In the genomic region with DNA sequence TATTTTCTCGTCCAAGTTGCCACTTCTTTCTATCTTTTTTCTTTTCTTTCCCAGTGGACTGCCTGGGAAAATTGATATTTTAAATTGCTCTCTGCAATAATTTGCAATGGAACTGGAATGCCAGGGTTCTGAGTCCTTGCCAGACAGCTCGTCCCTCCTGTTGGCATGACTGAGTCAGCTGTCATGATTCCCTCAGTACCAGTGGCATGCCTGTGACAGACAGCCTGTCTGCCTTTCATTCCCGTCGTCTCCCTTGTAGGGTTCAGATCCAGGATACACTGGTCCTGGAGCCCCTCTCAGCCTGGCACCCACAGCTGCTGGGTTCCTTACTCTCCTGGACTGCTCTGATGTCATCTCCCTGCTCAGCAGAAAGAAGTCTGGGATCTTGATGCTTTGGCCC, we compare ENCODE assay signal across 22 cellular contexts.
"Had no signal": no experiment of that assay in that cellular context is flagged by ENCODE, and none has a peak within 500 bp of the region (broad histone marks: within the 10 kb centered on the region; RNA-seq: fewer than 3 reads in every experiment).

No MANE protein-coding gene starts in this region.

- H3K4me3 Mint-ChIP-seq: activated B cell treated with CpG ODN at 0.5 μM for 24 hours; activated CD4-positive, alpha-beta memory T cell treated with anti-CD3 and anti-CD28 coated beads for 36 hours; activated CD4-positive, alpha-beta T cell treated with anti-CD3 and anti-CD28 coated beads for 36 hours; activated CD8-positive, alpha-beta memory T cell treated with anti-CD3 and anti-CD28 coated beads, Interleukin-2, amount 10 ng/mL, durations not matched to agents 7 days and 5 days; activated naive CD4-positive, alpha-beta T cell treated with anti-CD3 and anti-CD28 coated beads, Interleukin-2, amount 50 U/mL, for 24 hours; effector memory CD8-positive, alpha-beta T cell; T-helper 17 cell had no signal

- DNase-seq: activated B cell treated with CpG ODN at 0.5 μM for 24 hours; activated CD4-positive, alpha-beta memory T cell treated with anti-CD3 and anti-CD28 coated beads for 36 hours; activated CD4-positive, alpha-beta T cell treated with anti-CD3 and anti-CD28 coated beads for 36 hours; activated CD8-positive, alpha-beta memory T cell treated with anti-CD3 and anti-CD28 coated beads, Interleukin-2, amount 10 ng/mL, durations not matched to agents 7 days and 5 days; activated gamma-delta T cell; activated T-cell treated with anti-CD3 and anti-CD28 coated beads for 4 hours; dermis blood vessel endothelial cell; effector memory CD8-positive, alpha-beta T cell; esophagus squamous epithelium; gastrocnemius medialis; hippocampal formation; left cardiac atrium; midbrain; spleen; stimulated activated CD4-positive, alpha-beta T cell treated with anti-CD3 and anti-CD28 coated beads, Interleukin-4, amount 100 ng/mL, for 1 hour; stimulated activated naive CD8-positive, alpha-beta T cell treated with anti-CD3 and anti-CD28 coated beads, Interleukin-15, Interleukin-2, amounts not matched to agents 100 U/mL and 50 U/mL, for 24 hours; SW 1271; T-helper 17 cell; upper lobe of right lung had no signal

- ATAC-seq: activated CD4-positive, alpha-beta T cell treated with anti-CD3 and anti-CD28 coated beads for 36 hours; activated CD8-positive, alpha-beta memory T cell treated with anti-CD3 and anti-CD28 coated beads, Interleukin-2, amount 10 ng/mL, durations not matched to agents 7 days and 5 days; effector memory CD8-positive, alpha-beta T cell; gastrocnemius medialis; left cardiac atrium; stimulated activated naive CD8-positive, alpha-beta T cell treated with anti-CD3 and anti-CD28 coated beads, Interleukin-15, Interleukin-2, amounts not matched to agents 100 U/mL and 50 U/mL, for 24 hours; T-helper 17 cell; upper lobe of right lung had no signal

- H3K9me3 ChIP-seq: esophagus squamous epithelium, gastrocnemius medialis, spleen, upper lobe of right lung had no signal

- H3K4me1 Mint-ChIP-seq: activated B cell treated with CpG ODN at 0.5 μM for 24 hours; activated CD4-positive, alpha-beta T cell treated with anti-CD3 and anti-CD28 coated beads for 36 hours; activated CD8-positive, alpha-beta memory T cell treated with anti-CD3 and anti-CD28 coated beads, Interleukin-2, amount 10 ng/mL, durations not matched to agents 7 days and 5 days; activated naive CD4-positive, alpha-beta T cell treated with anti-CD3 and anti-CD28 coated beads, Interleukin-2, amount 50 U/mL, for 24 hours; T-helper 17 cell had no signal

- H3K4me3 ChIP-seq: esophagus squamous epithelium, gastrocnemius medialis, SK-N-MC, spleen, upper lobe of right lung had no signal

- H3K4me1 ChIP-seq: esophagus squamous epithelium, gastrocnemius medialis, spleen, upper lobe of right lung had no signal

- H3K27me3 Mint-ChIP-seq: activated B cell treated with CpG ODN at 0.5 μM for 24 hours; activated CD4-positive, alpha-beta memory T cell treated with anti-CD3 and anti-CD28 coated beads for 36 hours; activated CD4-positive, alpha-beta T cell treated with anti-CD3 and anti-CD28 coated beads for 36 hours; activated CD8-positive, alpha-beta memory T cell treated with anti-CD3 and anti-CD28 coated beads, Interleukin-2, amount 10 ng/mL, durations not matched to agents 7 days and 5 days; activated naive CD4-positive, alpha-beta T cell treated with anti-CD3 and anti-CD28 coated beads, Interleukin-2, amount 50 U/mL, for 24 hours; effector memory CD8-positive, alpha-beta T cell; progenitor cell of endocrine pancreas; T-helper 17 cell had no signal

- H3K27me3 ChIP-seq: esophagus squamous epithelium, gastrocnemius medialis, spleen, upper lobe of right lung had no signal

- H3K27ac ChIP-seq: esophagus squamous epithelium, gastrocnemius medialis, SK-N-MC, spleen, upper lobe of right lung had no signal

- H3K27ac Mint-ChIP-seq: activated B cell treated with CpG ODN at 0.5 μM for 24 hours; activated CD4-positive, alpha-beta memory T cell treated with anti-CD3 and anti-CD28 coated beads for 36 hours; activated CD4-positive, alpha-beta T cell treated with anti-CD3 and anti-CD28 coated beads for 36 hours; activated CD8-positive, alpha-beta memory T cell treated with anti-CD3 and anti-CD28 coated beads, Interleukin-2, amount 10 ng/mL, durations not matched to agents 7 days and 5 days; activated naive CD4-positive, alpha-beta T cell treated with anti-CD3 and anti-CD28 coated beads, Interleukin-2, amount 50 U/mL, for 24 hours; effector memory CD8-positive, alpha-beta T cell; progenitor cell of endocrine pancreas; T-helper 17 cell had no signal

- H3K9me3 Mint-ChIP-seq: activated B cell treated with CpG ODN at 0.5 μM for 24 hours; activated CD4-positive, alpha-beta memory T cell treated with anti-CD3 and anti-CD28 coated beads for 36 hours; activated naive CD4-positive, alpha-beta T cell treated with anti-CD3 and anti-CD28 coated beads, Interleukin-2, amount 50 U/mL, for 24 hours; effector memory CD8-positive, alpha-beta T cell had no signal
